Comparison of ENCODE assay signal across 15 cellular contexts in genomic region chr2:118576109-118576855, GRCh38.
"Had no signal": no experiment of that assay in that cellular context is flagged by ENCODE, and none has a peak within 500 bp of the region (broad histone marks: within the 10 kb centered on the region; RNA-seq: fewer than 3 reads in every experiment).

No MANE protein-coding gene starts in this region.

- H3K79me2 ChIP-seq: hepatocyte had no signal

- H3K4me3 ChIP-seq: hepatocyte, prostate gland, sigmoid colon, thoracic aorta, uterus had no signal

- H3K27ac ChIP-seq: hepatocyte, prostate gland, sigmoid colon, thoracic aorta, uterus had no signal

- H3K27me3 ChIP-seq: sigmoid colon, uterus had no signal

- DNase-seq: activated CD4-positive, alpha-beta T cell treated with anti-CD3 and anti-CD28 coated beads, Interleukin-2, amount 50 U/mL, for 1 hour; activated CD4-positive, CD25-positive, alpha-beta regulatory T cell; activated naive CD4-positive, alpha-beta T cell treated with anti-CD3 and anti-CD28 coated beads, Interleukin-2, amount 50 U/mL, for 16 hours; activated T-cell treated with anti-CD3 and anti-CD28 coated beads for 4 hours; amygdala; central memory CD4-positive, alpha-beta T cell; effector memory CD4-positive, alpha-beta T cell; natural killer cell; occipital lobe; sigmoid colon; stimulated activated CD4-positive, alpha-beta T cell treated with anti-CD3 and anti-CD28 coated beads, Interleukin-4, amount 100 ng/mL, for 1 hour; uterus had no signal

- H3K4me2 ChIP-seq: hepatocyte had no signal

- H3K4me1 ChIP-seq: prostate gland, sigmoid colon, uterus had no signal

- H3K9me3 ChIP-seq: prostate gland, sigmoid colon, thoracic aorta, uterus had no signal

- H3K36me3 ChIP-seq: prostate gland, sigmoid colon, thoracic aorta, uterus had no signal

- H2AFZ ChIP-seq: hepatocyte had no signal
